In genomic region chr22:21933899-21934298, GRCh38 we compare ENCODE assay signal across 19 cellular contexts. TPM values are rescaled to one million over a fixed set of nuclear protein-coding genes. Genes with fewer than 3 reads are reported as not detected.
DNase-seq lines count a peak whose midpoint lies in the region; ATAC-seq, FAIRE-seq and TF ChIP-seq lines count a peak whose summit lies in the region.
"Had no signal": no experiment of that assay in that cellular context is flagged by ENCODE, and none has a peak within 500 bp of the region (broad histone marks: within the 10 kb centered on the region; RNA-seq: fewer than 3 reads in every experiment).

No MANE protein-coding gene starts in this region.

- no peaks in the 10 kb centered on the region for H3K27me3 Mint-ChIP-seq in brain

- H3K27ac Mint-ChIP-seq in brain: peak overlapping the region in 4 of 5 experiments; percentile 43 to 78 (median 62)
- H3K27ac Mint-ChIP-seq: GM23338 had no signal

- DNase-seq in Ammon's horn (ENCODE audit: low spot score) (peak; percentile 84), medulla oblongata (ENCODE audit: extremely low spot score) (peak; percentile 86), posterior vena cava (ENCODE audit: low spot score) (peak; percentile 73), GM12891 (ENCODE audit: insufficient read length, low spot score) (no peak), DMS153 treated with DMSO at 0.1 percent for 48 hours (lab: John Stamatoyannopoulos, UW; ENCODE audit: unreplicated experiment) (no peak)
- no peak for DNase-seq in activated naive CD4-positive, alpha-beta T cell (lab: John Stamatoyannopoulos, UW)
- DNase-seq: DMS 273 treated with DMSO at 0.1 percent for 48 hours, GF-D8, NCI-H1048, NCI-H1436 treated with DMSO at 0.1 percent for 48 hours, NCI-H2029 treated with DMSO at 0.1 percent for 48 hours, NCI-H2171 treated with DMSO at 0.1 percent for 48 hours, NCI-H774, RPMI8226 had no signal

- intact Hi-C loops in posterior vena cava (cut with DNase I): no loop called here

- ATAC-seq in HG03139 (IDR thresholded peaks at IDR 0.05; ENCODE audit: unreplicated experiment): no peak
- ATAC-seq: GM23338, HCT116, HepG2 had no signal

- no peak overlapping the region for H3K4me3 Mint-ChIP-seq in brain
- H3K4me3 Mint-ChIP-seq: GM23338 had no signal

- no peak for TF ChIP-seq POLR2A in GM12891 (IDR thresholded peaks at IDR 0.05; ENCODE audit: low read depth, low read length)

- peaks cover 44% of the 10 kb centered on the region for H3K36me3 Mint-ChIP-seq in brain

- TF ChIP-seq CTCF in brain (conservative IDR thresholded peaks at IDR 0.05): no peak

- H3K9me3 Mint-ChIP-seq in brain: peaks cover 0 to 2% (median 0%) of the 10 kb centered on the region in 5 experiments
- H3K9me3 Mint-ChIP-seq: GM23338 had no signal

- H3K4me1 Mint-ChIP-seq in brain: peaks cover 27% of the 10 kb centered on the region

- no peak for FAIRE-seq in GM12891 (lab: Jason Lieb, UNC)
- FAIRE-seq: HepG2 had no signal

TF ChIP-seq in GM12891, 5 proteins besides CTCF, POLR2A, EP300 and RAD21:
- TF ChIP-seq SPI1 (IDR thresholded peaks at IDR 0.05; ENCODE audit: low read depth, low read length): no peak

RNA-seq across cellular contexts. Expression of gene PPM1F, which starts 18.7 kb away (rescaled TPM):
- polyA plus RNA-seq in brain (ENCODE audit: insufficient read depth, low read depth, low replicate concordance): 9.3 TPM
- total RNA-seq in posterior vena cava: 10 to 100 TPM; 39.4 to 55.8 TPM
- polyA plus RNA-seq in GM12891 (2012; ENCODE audit: low read depth, missing spikeins): 6.3 TPM

RNA-seq across cellular contexts. Expression of gene TOP3B, which starts 48.7 kb away (rescaled TPM):
- 9.0 TPM for polyA plus RNA-seq in brain (ENCODE audit: insufficient read depth, low read depth, low replicate concordance)
- total RNA-seq in posterior vena cava: 10 to 100 TPM; 15.2 to 19.3 TPM
- polyA plus RNA-seq in GM12891 (2012; ENCODE audit: low read depth, missing spikeins): 12.7 TPM

Comparison
In these comparisons a context has a peak if more than half of its experiments do, and no peak if none do; other contexts are left out.
1. DNase-seq: peak in Ammon's horn (single experiment), medulla oblongata (single experiment) and posterior vena cava (single experiment); none in GM12891 (single experiment), activated naive CD4-positive, alpha-beta T cell (0 of 4) and DMS153 treated with DMSO at 0.1 percent for 48 hours (single experiment).